ENCODE assay signal across 18 cellular contexts in the genomic region with DNA sequence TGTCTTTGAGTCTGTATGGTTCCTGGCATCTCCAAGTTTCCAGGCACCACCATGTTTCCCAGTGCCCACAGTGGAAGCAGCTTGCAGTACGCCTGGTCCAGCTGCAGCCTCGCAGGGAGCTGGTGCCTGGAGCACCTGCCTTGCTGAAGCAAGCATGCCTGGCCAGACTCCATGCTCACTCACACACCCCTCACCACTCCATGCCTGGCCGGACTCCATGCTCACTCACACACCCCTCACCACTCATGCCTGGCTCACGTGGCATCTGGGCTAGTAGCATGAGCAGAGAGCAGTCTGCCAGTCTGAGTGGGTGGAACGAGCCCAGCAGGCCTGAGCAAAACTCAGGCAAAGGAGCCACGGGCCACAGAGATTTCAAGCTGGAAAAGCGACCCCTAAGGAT.
DNase-seq lines count a peak whose midpoint lies in the region; ATAC-seq and TF ChIP-seq lines count a peak whose summit lies in the region.
"Had no signal": no experiment of that assay in that cellular context is flagged by ENCODE, and none has a peak within 500 bp of the region (broad histone marks: within the 10 kb centered on the region; RNA-seq: fewer than 3 reads in every experiment).

No MANE protein-coding gene starts in this region.

- H2BK120ac ChIP-seq in neuronal stem cell (ENCODE audit: low read depth, low read length), result no peak overlapping the region

- no peaks in the 10 kb centered on the region for H3K9me3 ChIP-seq in neuronal stem cell (replicated peaks in 1 of 2; ENCODE audit: control insufficient read depth in 2 of 2, insufficient read depth in 1 of 2, low read depth in 1 of 2, low read length in 2 of 2)
- H3K9me3 ChIP-seq: HAP-1 had no signal

- peak overlapping the region; percentile 58 for H3K18ac ChIP-seq in neuronal stem cell (ENCODE audit: low read length)

- H3K4me3 ChIP-seq in KMS-11 (IDR thresholded peaks at IDR 0.05; ENCODE audit: insufficient read depth, low read depth, low read length) (no peak overlapping the region), neuronal stem cell (ENCODE audit: low read length in 2 of 2) (no peak overlapping the region)
- H3K4me3 ChIP-seq: HAP-1, PC-9, SK-N-MC had no signal

- H3K4me2 ChIP-seq in KMS-11 (no peak overlapping the region), neuronal stem cell (ENCODE audit: insufficient read depth, low read length, poor library complexity, severe bottlenecking) (no peak overlapping the region)
- H3K4me2 ChIP-seq: PC-9 had no signal

- no peak overlapping the region for H2AK5ac ChIP-seq in neuronal stem cell (ENCODE audit: low read depth, low read length)

- H2BK15ac ChIP-seq in neuronal stem cell (ENCODE audit: low read length), result no peak overlapping the region

- peak; percentile 51 for ATAC-seq in esophagus mucosa

- H3K23ac ChIP-seq in neuronal stem cell (ENCODE audit: low read depth, low read length, poor library complexity), result no peak overlapping the region

- H3K79me1 ChIP-seq in neuronal stem cell (ENCODE audit: low read depth, low read length), result no peaks in the 10 kb centered on the region

- H4K8ac ChIP-seq in neuronal stem cell (ENCODE audit: low read depth, low read length), result no peak overlapping the region

- H3K36me3 ChIP-seq in KMS-11 (ENCODE audit: insufficient read depth) (no peaks in the 10 kb centered on the region), neuronal stem cell (replicated peaks in 1 of 2; ENCODE audit: control insufficient read depth in 2 of 2, insufficient read depth in 2 of 2, low read length in 2 of 2) (no peaks in the 10 kb centered on the region)
- H3K36me3 ChIP-seq: BLaER1 treated with 17β-estradiol and CSF1 and Interleukin-3, amounts not matched to agents 10 nM and 100 nM; HAP-1 had no signal

- H3K27ac ChIP-seq in KMS-11 (no peak overlapping the region), neuronal stem cell (replicated peaks; ENCODE audit: low read length) (no peak overlapping the region)
- H3K27ac ChIP-seq: BLaER1 treated with 17β-estradiol and CSF1 and Interleukin-3, amounts not matched to agents 10 nM and 100 nM; HL-60; PC-9; SK-N-MC had no signal

- H3K9ac ChIP-seq in KMS-11, result no peak overlapping the region
- H3K9ac ChIP-seq in neuronal stem cell (ENCODE audit: low read depth, low read length, poor library complexity), result no peak overlapping the region
- H3K9ac ChIP-seq: BLaER1 treated with 17β-estradiol and CSF1 and Interleukin-3, amounts not matched to agents 10 nM and 100 nM had no signal

- TF ChIP-seq CTCF in KMS-11 (conservative IDR thresholded peaks at IDR 0.05; ENCODE audit: low read depth, low read length), result no peak

- no CpG with 5 or more reads among the region's 7 CpGs for WGBS in neuronal stem cell (ENCODE audit: extremely low coverage in 2 of 2, insufficient read length in 2 of 2, insufficient replicate concordance in 1 of 2), 2 donors

- H3K4me1 ChIP-seq in KMS-11 (ENCODE audit: low read depth, poor library complexity, severe bottlenecking), result no peaks in the 10 kb centered on the region
- H3K4me1 ChIP-seq in neuronal stem cell (ENCODE audit: control insufficient read depth in 2 of 2, insufficient read depth in 1 of 2, low read depth in 1 of 2, low read length in 2 of 2), result peaks cover 0 to 2% of the 10 kb centered on the region in 2 donors
- H3K4me1 ChIP-seq: HAP-1 had no signal

- no peak overlapping the region for H3K14ac ChIP-seq in neuronal stem cell (ENCODE audit: low read length)

- H4K20me1 ChIP-seq in KMS-11 (ENCODE audit: insufficient read depth), result no peaks in the 10 kb centered on the region
- H4K20me1 ChIP-seq: BLaER1 treated with 17β-estradiol and CSF1 and Interleukin-3, amounts not matched to agents 10 nM and 100 nM had no signal

- no peaks in the 10 kb centered on the region for H3K27me3 ChIP-seq in KMS-11 (ENCODE audit: insufficient read depth, low read depth)
- peaks cover 0 to 1% (median 0%) of the 10 kb centered on the region in 3 experiments for H3K27me3 ChIP-seq in neuronal stem cell (ENCODE audit: control insufficient read depth in 3 of 3, insufficient read depth in 3 of 3, low read depth in 1 of 3, low read length in 3 of 3)
- H3K27me3 ChIP-seq: BLaER1 treated with 17β-estradiol and CSF1 and Interleukin-3, amounts not matched to agents 10 nM and 100 nM had no signal

- no peak overlapping the region for H3K4ac ChIP-seq in neuronal stem cell (ENCODE audit: low read length)

- no peak overlapping the region for H4K91ac ChIP-seq in neuronal stem cell (ENCODE audit: low read depth, low read length, poor library complexity)

- no peak overlapping the region for H2BK12ac ChIP-seq in neuronal stem cell (ENCODE audit: low read length)

- H2AFZ ChIP-seq in KMS-11 (ENCODE audit: low read depth) (peak overlapping the region; percentile 10; the same call in 1 of the 2 replicates), neuronal stem cell (ENCODE audit: low read length) (no peak overlapping the region)
- H2AFZ ChIP-seq: PC-9 had no signal

- DNase-seq in DMS79 (lab: John Stamatoyannopoulos, UW) (peak; percentile 12), neuronal stem cell (ENCODE audit: low spot score) (no peak), NCI-H2107 (lab: John Stamatoyannopoulos, UW) (no peak), NK-92 (lab: John Stamatoyannopoulos, UW; ENCODE audit: unreplicated experiment) (no peak)
- no peak for DNase-seq in stimulated activated CD4-positive, alpha-beta T cell treated with anti-CD3 and anti-CD28 coated beads, Interleukin-15, amount 100 ng/mL, for 24 hours
- DNase-seq: CD8-positive, alpha-beta memory T cell; DND-41; NCI-H1417 treated with DMSO at 0.1 percent for 48 hours; NCI-H1930; NCI-H2171; NCI-H446 treated with DMSO at 0.1 percent for 48 hours; PC-9 had no signal

- H3K79me2 ChIP-seq in KMS-11 (ENCODE audit: insufficient read depth, low read depth), result no peaks in the 10 kb centered on the region

- no peak overlapping the region for H2BK5ac ChIP-seq in neuronal stem cell (ENCODE audit: low read length)
